In the genomic region with DNA sequence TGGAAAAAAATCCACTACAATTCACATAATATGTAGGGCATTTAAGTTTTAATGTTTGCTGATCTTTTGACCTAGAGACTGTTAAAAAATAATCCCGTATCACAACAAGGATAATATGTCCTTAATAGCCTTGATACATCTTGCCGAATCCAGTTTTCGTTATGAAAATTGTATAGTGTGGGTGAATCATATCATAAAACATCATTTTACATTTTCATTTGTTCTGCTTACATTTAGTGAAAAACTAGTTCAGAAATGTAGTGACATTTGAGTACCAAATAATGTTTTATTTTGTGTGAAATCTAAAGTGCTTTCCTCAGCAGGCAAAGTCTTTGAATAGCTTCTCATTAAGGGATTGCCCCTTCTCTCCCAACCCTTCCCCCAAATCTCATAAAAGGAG, we compare ENCODE assay signal across 9 cellular contexts. TPM values are rescaled to one million over a fixed set of nuclear protein-coding genes. Genes with fewer than 3 reads are reported as not detected.
DNase-seq lines count a peak whose midpoint lies in the region; TF ChIP-seq lines count a peak whose summit lies in the region.
"Had no signal": no experiment of that assay in that cellular context is flagged by ENCODE, and none has a peak within 500 bp of the region (broad histone marks: within the 10 kb centered on the region; RNA-seq: fewer than 3 reads in every experiment).

No MANE protein-coding gene starts in this region.

- H3K9me3 Mint-ChIP-seq in dendritic cell treated with granulocyte-macrophage colony-stimulating factor and Interleukin-4, amounts not matched to agents 40 ng/mL and 50 ng/mL, for 4 days, result no peaks in the 10 kb centered on the region

- peaks cover 8% of the 10 kb centered on the region; the same call in 1 of the 2 replicates for H4K20me1 ChIP-seq in DOHH2 (ENCODE audit: control insufficient read depth, insufficient read depth, low read depth, low read length)
- peaks cover 15% of the 10 kb centered on the region; the same call in 1 of the 2 replicates for H4K20me1 ChIP-seq in Karpas-422 (ENCODE audit: insufficient read depth, low read depth, low read length)

- H3K4me1 ChIP-seq in DOHH2 (ENCODE audit: control insufficient read depth, low read length), result peaks cover 36% of the 10 kb centered on the region
- H3K4me1 ChIP-seq in Karpas-422 (ENCODE audit: low read length), result peaks cover 51% of the 10 kb centered on the region
- peaks cover 17% of the 10 kb centered on the region for H3K4me1 ChIP-seq in neuron (ENCODE audit: insufficient read depth, low read length)
- H3K4me1 ChIP-seq in esophagus squamous epithelium, result peaks cover 0 to 45% (median 0%) of the 10 kb centered on the region in 3 donors
- peaks cover 0 to 7% of the 10 kb centered on the region in 2 donors for H3K4me1 ChIP-seq in thyroid gland

- H3K27ac Mint-ChIP-seq in dendritic cell treated with granulocyte-macrophage colony-stimulating factor and Interleukin-4, amounts not matched to agents 40 ng/mL and 50 ng/mL, for 4 days, result peak overlapping the region; percentile 99

- H3K9me3 ChIP-seq in DOHH2 (ENCODE audit: control insufficient read depth, insufficient read depth, low read length), result no peaks in the 10 kb centered on the region
- H3K9me3 ChIP-seq in Karpas-422 (ENCODE audit: low read length), result no peaks in the 10 kb centered on the region
- H3K9me3 ChIP-seq in neuron (ENCODE audit: low read length), result no peaks in the 10 kb centered on the region
- H3K9me3 ChIP-seq in esophagus squamous epithelium, result no peaks in the 10 kb centered on the region
- no peaks in the 10 kb centered on the region for H3K9me3 ChIP-seq in thyroid gland

- H3K27me3 Mint-ChIP-seq in dendritic cell treated with granulocyte-macrophage colony-stimulating factor and Interleukin-4, amounts not matched to agents 40 ng/mL and 50 ng/mL, for 4 days, result no peaks in the 10 kb centered on the region

- TF ChIP-seq POLR2A in esophagus squamous epithelium (IDR thresholded peaks at IDR 0.05) (no peak), thyroid gland (IDR thresholded peaks at IDR 0.05) (no peak)

- H2AFZ ChIP-seq in Karpas-422 (ENCODE audit: low read length) (no peak overlapping the region), neuron (ENCODE audit: low read depth, low read length) (no peak overlapping the region)

- in situ Hi-C loops in ACHN (cut with HindIII; ENCODE audit: low pct_ligation_motif_present, low pct_unique_long_range_greater_than_20kb, low sequenced_read_pairs), result no loop called here

- H3K4me1 Mint-ChIP-seq in dendritic cell treated with granulocyte-macrophage colony-stimulating factor and Interleukin-4, amounts not matched to agents 40 ng/mL and 50 ng/mL, for 4 days (ENCODE audit: low read depth), result peaks cover 38% of the 10 kb centered on the region

- peak overlapping the region; percentile 84 for H3K4me3 Mint-ChIP-seq in dendritic cell treated with granulocyte-macrophage colony-stimulating factor and Interleukin-4, amounts not matched to agents 40 ng/mL and 50 ng/mL, for 4 days

- H3K79me2 ChIP-seq in DOHH2 (ENCODE audit: control insufficient read depth, low read length), result peaks cover 69% of the 10 kb centered on the region
- peaks cover 80% of the 10 kb centered on the region for H3K79me2 ChIP-seq in Karpas-422 (ENCODE audit: low read length)

- 0 out of 2 replicates have a peak, but pooled peaks cover 6% of the 10 kb centered on the region for H3F3A ChIP-seq in DOHH2 (ENCODE audit: control insufficient read depth, insufficient read depth)

- 30 to 34% methylated on average over 3 of the region's 3 CpGs for WGBS in esophagus squamous epithelium, 2 donors
- 75 to 78% methylated on average over 3 of the region's 3 CpGs for WGBS in thyroid gland, 2 donors

- 0 out of 2 replicates have a peak overlapping the region, but pooled peaks have one; percentile 81 for H3K27ac ChIP-seq in DOHH2 (ENCODE audit: low read depth, low read length)
- peak overlapping the region; percentile 94 for H3K27ac ChIP-seq in Karpas-422 (ENCODE audit: low read length)
- peak overlapping the region in 1 of 4 donors; percentile 99 for H3K27ac ChIP-seq in esophagus squamous epithelium
- H3K27ac ChIP-seq in thyroid gland, result no peak overlapping the region

- peaks cover 32% of the 10 kb centered on the region for H3K36me3 Mint-ChIP-seq in dendritic cell treated with granulocyte-macrophage colony-stimulating factor and Interleukin-4, amounts not matched to agents 40 ng/mL and 50 ng/mL, for 4 days (ENCODE audit: low read depth)

- TF ChIP-seq CTCF in DOHH2 (IDR thresholded peaks at IDR 0.05; ENCODE audit: low read depth, low read length, poor library complexity, severe bottlenecking) (no peak), esophagus squamous epithelium (IDR thresholded peaks at IDR 0.05) (no peak), thyroid gland (IDR thresholded peaks at IDR 0.05) (no peak)

- H3K9me2 ChIP-seq in DOHH2 (replicated peaks; ENCODE audit: control insufficient read depth, low read length) (no peaks in the 10 kb centered on the region), Karpas-422 (replicated peaks; ENCODE audit: insufficient read depth, low read length) (no peaks in the 10 kb centered on the region)

- H3K36me3 ChIP-seq in DOHH2 (ENCODE audit: control insufficient read depth, low read length), result peaks cover 22% of the 10 kb centered on the region
- peaks cover 21% of the 10 kb centered on the region for H3K36me3 ChIP-seq in Karpas-422 (ENCODE audit: insufficient read depth, low read length)
- H3K36me3 ChIP-seq in neuron (ENCODE audit: insufficient read depth, low read length), result no peaks in the 10 kb centered on the region
- H3K36me3 ChIP-seq in esophagus squamous epithelium, result peaks cover 0 to 7% (median 0%) of the 10 kb centered on the region in 3 donors
- H3K36me3 ChIP-seq in thyroid gland, result no peaks in the 10 kb centered on the region

- peak overlapping the region; percentile 79 for H3K4me3 ChIP-seq in DOHH2 (ENCODE audit: low read length)
- peak overlapping the region; percentile 81 for H3K4me3 ChIP-seq in Karpas-422 (ENCODE audit: low read length)
- peak overlapping the region; percentile 91 for H3K4me3 ChIP-seq in neuron (ENCODE audit: low read length)
- H3K4me3 ChIP-seq in esophagus squamous epithelium, result peak overlapping the region in 2 of 4 donors; percentile 82 to 97
- no peak overlapping the region for H3K4me3 ChIP-seq in thyroid gland (replicated peaks in 1 of 3)

- intact Hi-C loops in dendritic cell treated with granulocyte-macrophage colony-stimulating factor and Interleukin-4, amounts not matched to agents 40 ng/mL and 50 ng/mL, for 4 days (cut with micrococcal nuclease), result no loop called here
- intact Hi-C loops in esophagus squamous epithelium (cut with DNase I), result no loop called here
- intact Hi-C loops in thyroid gland (cut with DNase I), result no loop called here

- H3K4me2 ChIP-seq in DOHH2 (ENCODE audit: low read length) (peak overlapping the region; percentile 75), Karpas-422 (ENCODE audit: low read depth, low read length, poor library complexity, severe bottlenecking) (peak overlapping the region; percentile 82)

- H3K9ac ChIP-seq in Karpas-422 (ENCODE audit: low read length), result peak overlapping the region; percentile 84

- H3K27me3 ChIP-seq in DOHH2 (ENCODE audit: control insufficient read depth, low read length) (no peaks in the 10 kb centered on the region), Karpas-422 (ENCODE audit: low read length) (no peaks in the 10 kb centered on the region), neuron (ENCODE audit: insufficient read depth, low read length) (no peaks in the 10 kb centered on the region), esophagus squamous epithelium (no peaks in the 10 kb centered on the region), thyroid gland (no peaks in the 10 kb centered on the region)

- DNase-seq in Karpas-422 (peak; percentile 64), esophagus squamous epithelium (lab: John Stamatoyannopoulos, UW) (no peak), ACHN (no peak), thyroid gland (no peak)
- DNase-seq: effector CD8-positive, alpha-beta T cell; NCI-H524 had no signal

RNA-seq across cellular contexts. Expression of gene AFTPH, which starts 1.9 kb away (rescaled TPM):
- total RNA-seq in Karpas-422 (2014; rRNA removed; shearing (Covaris generic); ENCODE audit: low replicate concordance), result 88.9 and 124 TPM in 2 replicates
- total RNA-seq in esophagus squamous epithelium, result 10 to 100 TPM; 30.3 to 52.8 (median 43.8) TPM
- 10 to 100 TPM; 51.7 to 56.7 (median 53.2) TPM for total RNA-seq in thyroid gland

Comparison
In these comparisons a context has a peak if more than half of its experiments do, and no peak if none do; other contexts are left out.
1. H3K27ac ChIP-seq: peak in DOHH2 (single experiment) and Karpas-422 (single experiment); none in thyroid gland (0 of 3).
2. H3K4me3 ChIP-seq: peak in DOHH2 (single experiment), Karpas-422 (single experiment) and neuron (single experiment); none in thyroid gland (0 of 3).